21 cellular contexts compared by ENCODE assay signal in genomic region chr11:114128399-114128798, GRCh38.
DNase-seq lines count a peak whose midpoint lies in the region; ATAC-seq and TF ChIP-seq lines count a peak whose summit lies in the region.
"Had no signal": no experiment of that assay in that cellular context is flagged by ENCODE, and none has a peak within 500 bp of the region (broad histone marks: within the 10 kb centered on the region; RNA-seq: fewer than 3 reads in every experiment).

No MANE protein-coding gene starts in this region.

- ATAC-seq in Right ventricle myocardium superior (ENCODE audit: poor library complexity) (peak; percentile 5), left cardiac atrium (no peak), mucosa of descending colon (peak; percentile 85)

- H3K27ac ChIP-seq in ascending aorta (peak overlapping the region; percentile 92 to 99), tibial artery (peak overlapping the region; percentile 23 to 94)
- H3K27ac ChIP-seq: BLaER1 treated with 17β-estradiol and CSF1 and Interleukin-3, amounts not matched to agents 10 nM and 100 nM; cardiac muscle cell; neutrophil had no signal

- intact Hi-C loops in Right ventricle myocardium superior (cut with DNase I) (no loop called here), left cardiac atrium (cut with DNase I) (no loop called here), ascending aorta (cut with DNase I) (no loop called here), mucosa of descending colon (cut with DNase I, micrococcal nuclease) (no loop called here), tibial artery (cut with DNase I; ENCODE audit: low total_unique reads) (no loop called here)

- H3K4me1 ChIP-seq in ascending aorta = peaks cover 70 to 91% of the 10 kb centered on the region in 2 donors
- peaks cover 42% of the 10 kb centered on the region for H3K4me1 ChIP-seq in mucosa of descending colon (ENCODE audit: low read depth)
- peaks cover 4 to 100% (median 93%) of the 10 kb centered on the region in 4 donors for H3K4me1 ChIP-seq in tibial artery
- H3K4me1 ChIP-seq: BLaER1 treated with 17β-estradiol and CSF1 and Interleukin-3, amounts not matched to agents 10 nM and 100 nM had no signal

- no peak for TF ChIP-seq CTCF in ascending aorta (IDR thresholded peaks at IDR 0.05)
- TF ChIP-seq CTCF in mucosa of descending colon (IDR thresholded peaks at IDR 0.05) = no peak
- TF ChIP-seq CTCF in tibial artery (IDR thresholded peaks at IDR 0.05) = no peak

- H3K9me3 ChIP-seq in ascending aorta = no peaks in the 10 kb centered on the region
- H3K9me3 ChIP-seq in mucosa of descending colon = no peaks in the 10 kb centered on the region
- no peaks in the 10 kb centered on the region for H3K9me3 ChIP-seq in tibial artery
- H3K9me3 ChIP-seq: adrenal gland; BLaER1 treated with 17β-estradiol and CSF1 and Interleukin-3, amounts not matched to agents 10 nM and 100 nM; neutrophil; uterus had no signal

- no peak for DNase-seq in Right ventricle myocardium superior
- no peak for DNase-seq in left cardiac atrium
- DNase-seq in ascending aorta (ENCODE audit: low spot score in 2 of 2) = no peak
- DNase-seq in mucosa of descending colon = peak in 1 of 3 donors; percentile 42
- DNase-seq in tibial artery = no peak
- DNase-seq in C1 segment of cervical spinal cord (lab: John Stamatoyannopoulos, UW) = no peak
- DNase-seq in NCI-H2107 (lab: John Stamatoyannopoulos, UW) = no peak
- DNase-seq in T-helper 2 cell = no peak
- DNase-seq: activated CD4-positive, alpha-beta memory T cell treated with anti-CD3 and anti-CD28 coated beads, Interleukin-2, amount 10 ng/mL, durations not matched to agents 7 days and 5 days; adrenal gland; DMS 273 treated with DMSO at 0.1 percent for 48 hours; Karpas-422; NCI-H1048; NCI-H1930; NCI-H446 treated with DMSO at 0.1 percent for 48 hours; stimulated activated CD4-positive, alpha-beta T cell treated with anti-CD3 and anti-CD28 coated beads, Interleukin-4, amount 100 ng/mL, for 24 hours; uterus had no signal

- H3K4me3 ChIP-seq in ascending aorta = peak overlapping the region in 1 of 2 donors; percentile 36
- H3K4me3 ChIP-seq in mucosa of descending colon = no peak overlapping the region
- no peak overlapping the region for H3K4me3 ChIP-seq in tibial artery
- H3K4me3 ChIP-seq: adrenal gland; BLaER1 treated with 17β-estradiol and CSF1 and Interleukin-3, amounts not matched to agents 10 nM and 100 nM; cardiac muscle cell; lung; uterus had no signal

- peaks cover 27 to 40% of the 10 kb centered on the region in 2 donors for H3K36me3 ChIP-seq in ascending aorta
- no peaks in the 10 kb centered on the region for H3K36me3 ChIP-seq in mucosa of descending colon (ENCODE audit: low read depth)
- peaks cover 43 to 59% (median 57%) of the 10 kb centered on the region in 3 donors for H3K36me3 ChIP-seq in tibial artery
- H3K36me3 ChIP-seq: BLaER1 treated with 17β-estradiol and CSF1 and Interleukin-3, amounts not matched to agents 10 nM and 100 nM; cardiac muscle cell; neutrophil; uterus had no signal

- H3K27me3 ChIP-seq in ascending aorta = no peaks in the 10 kb centered on the region
- no peaks in the 10 kb centered on the region for H3K27me3 ChIP-seq in tibial artery
- H3K27me3 ChIP-seq: adrenal gland, neutrophil, uterus had no signal

Comparison
In these comparisons a context has a peak if more than half of its experiments do, and no peak if none do; other contexts are left out.
1. ATAC-seq: peak in Right ventricle myocardium superior (single experiment) and mucosa of descending colon (single experiment); none in left cardiac atrium (0 of 2).